ENCODE assay signal across 9 cellular contexts in genomic region chr11:61331636-61332035, GRCh38. TPM values are rescaled to one million over a fixed set of nuclear protein-coding genes. Genes with fewer than 3 reads are reported as not detected.
DNase-seq lines count a peak whose midpoint lies in the region; ATAC-seq, FAIRE-seq and TF ChIP-seq lines count a peak whose summit lies in the region.
"Had no signal": no experiment of that assay in that cellular context is flagged by ENCODE, and none has a peak within 500 bp of the region (broad histone marks: within the 10 kb centered on the region; RNA-seq: fewer than 3 reads in every experiment).

No MANE protein-coding gene starts in this region.

- H3K27me3 ChIP-seq in keratinocyte (ENCODE audit: control insufficient read depth, extremely low read depth, insufficient read depth, low read length) (no peaks in the 10 kb centered on the region), thyroid gland (no peaks in the 10 kb centered on the region)

- ATAC-seq in activated T-cell treated with anti-CD3 and anti-CD28 coated beads, Interleukin-2, amount 50 U/mL, for 72 hours (replicated peaks in 1 of 2), result no peak
- no peak for ATAC-seq in HG02973 (IDR thresholded peaks at IDR 0.05; ENCODE audit: unreplicated experiment)

- H3K4me1 ChIP-seq in keratinocyte (ENCODE audit: control insufficient read depth, extremely low read depth, insufficient read depth, low read length) (peaks cover 37% of the 10 kb centered on the region), thyroid gland (peaks cover 18 to 32% of the 10 kb centered on the region in 2 donors)

- H2AFZ ChIP-seq in keratinocyte (ENCODE audit: control insufficient read depth, low read length), result no peak overlapping the region

- TF ChIP-seq POLR2A in thyroid gland (IDR thresholded peaks at IDR 0.05), result no peak

- peak overlapping the region; percentile 98 for H3K4me2 ChIP-seq in keratinocyte (ENCODE audit: control insufficient read depth, extremely low read depth, insufficient read depth, low read depth, low read length)

- H3K36me3 ChIP-seq in keratinocyte (ENCODE audit: control insufficient read depth in 2 of 2, extremely low read depth in 1 of 2, insufficient read depth in 2 of 2, low read length in 2 of 2) (peaks cover 10 to 28% of the 10 kb centered on the region in 2 experiments), thyroid gland (peaks cover 0 to 23% of the 10 kb centered on the region in 2 donors)

- POLR2A ChIA-PET in activated CD4-positive, alpha-beta memory T cell treated with anti-CD3 and anti-CD28 coated beads for 36 hours (lab: Charles Lee), result interaction anchor here (0.6 to 1.6 kb wide), 3 partner anchors 31 to 62 kb away, joined by 3 to 6 read pairs (median 5); partner anchors contain the start of genes TMEM138 and VWCE

- intact Hi-C loops in activated CD4-positive, alpha-beta memory T cell treated with anti-CD3 and anti-CD28 coated beads for 36 hours (cut with micrococcal nuclease), result loop anchor here (10.0 kb wide), 1 partner anchor 417 kb away; the partner anchor contains the start of gene TMEM109
- intact Hi-C loops in thyroid gland (cut with DNase I), result loop anchor here (10.0 kb wide), 1 partner anchor 77 kb away; no protein-coding TSS in a partner anchor

- H3K4me1 Mint-ChIP-seq in activated T-cell treated with anti-CD3 and anti-CD28 coated beads, Interleukin-2, amount 50 U/mL, for 72 hours (ENCODE audit: low read depth), result peaks cover 87% of the 10 kb centered on the region
- peaks cover 61% of the 10 kb centered on the region for H3K4me1 Mint-ChIP-seq in activated CD4-positive, alpha-beta memory T cell treated with anti-CD3 and anti-CD28 coated beads for 36 hours (ENCODE audit: low read depth)

- peak overlapping the region; percentile 99 for H3K9ac ChIP-seq in keratinocyte (ENCODE audit: control insufficient read depth, extremely low read depth, insufficient read depth, low read length)

- H4K20me1 ChIP-seq in keratinocyte (ENCODE audit: control insufficient read depth, extremely low read depth, insufficient read depth, low read length), result peaks cover 3% of the 10 kb centered on the region

- peak overlapping the region; percentile 95 to 99 for H3K4me3 Mint-ChIP-seq in activated T-cell treated with anti-CD3 and anti-CD28 coated beads, Interleukin-2, amount 50 U/mL, for 72 hours
- H3K4me3 Mint-ChIP-seq in activated CD4-positive, alpha-beta memory T cell treated with anti-CD3 and anti-CD28 coated beads for 36 hours, result peak overlapping the region; percentile 97

- H3K9me3 ChIP-seq in keratinocyte (ENCODE audit: control insufficient read depth, low read depth, low read length) (no peaks in the 10 kb centered on the region), thyroid gland (no peaks in the 10 kb centered on the region)

- FAIRE-seq in keratinocyte (lab: Jason Lieb, UNC), result no peak

- TF ChIP-seq CTCF in keratinocyte (optimal IDR thresholded peaks at IDR 0.05 in 1 of 3, IDR thresholded peaks at IDR 0.05 in 1 of 3, conservative IDR thresholded peaks at IDR 0.05 in 1 of 3; ENCODE audit: extremely low read depth in 1 of 3, insufficient read depth in 2 of 3, low read length in 3 of 3) (no peak), thyroid gland (IDR thresholded peaks at IDR 0.05) (no peak)

- dilution Hi-C loops in keratinocyte (cut with MboI; ENCODE audit: extremely low pct_ligation_motif_present, low sequenced_read_pairs), result no loop called here

- peak overlapping the region; percentile 84 to 92 (median 87) for H3K4me3 ChIP-seq in keratinocyte (ENCODE audit: control insufficient read depth in 2 of 3, extremely low read depth in 1 of 3, insufficient read depth in 2 of 3, low read depth in 1 of 3, low read length in 3 of 3)
- peak overlapping the region in 2 of 3 donors; percentile 93 to 99 for H3K4me3 ChIP-seq in thyroid gland (replicated peaks in 1 of 3)

- H3K36me3 Mint-ChIP-seq in activated T-cell treated with anti-CD3 and anti-CD28 coated beads, Interleukin-2, amount 50 U/mL, for 72 hours (ENCODE audit: insufficient read depth in 2 of 2), result peaks cover 13 to 21% of the 10 kb centered on the region in 2 donors
- peaks cover 34% of the 10 kb centered on the region for H3K36me3 Mint-ChIP-seq in activated CD4-positive, alpha-beta memory T cell treated with anti-CD3 and anti-CD28 coated beads for 36 hours

- H3K27ac ChIP-seq in keratinocyte (ENCODE audit: control insufficient read depth, insufficient read depth, low read length), result peak overlapping the region; percentile 89
- no peak overlapping the region for H3K27ac ChIP-seq in thyroid gland

- CTCF ChIA-PET in activated CD4-positive, alpha-beta memory T cell treated with anti-CD3 and anti-CD28 coated beads for 36 hours (lab: Charles Lee), result interaction anchor here (0.9 to 1.6 kb wide), 3 partner anchors 9 to 54 kb away, joined by 3 to 14 read pairs (median 3); no protein-coding TSS in a partner anchor

- H3K27me3 Mint-ChIP-seq in activated T-cell treated with anti-CD3 and anti-CD28 coated beads, Interleukin-2, amount 50 U/mL, for 72 hours (ENCODE audit: low read depth), result no peaks in the 10 kb centered on the region
- H3K27me3 Mint-ChIP-seq in activated CD4-positive, alpha-beta memory T cell treated with anti-CD3 and anti-CD28 coated beads for 36 hours, result no peaks in the 10 kb centered on the region

- peak overlapping the region; percentile 99 for H3K27ac Mint-ChIP-seq in activated T-cell treated with anti-CD3 and anti-CD28 coated beads, Interleukin-2, amount 50 U/mL, for 72 hours
- no peak overlapping the region for H3K27ac Mint-ChIP-seq in activated CD4-positive, alpha-beta memory T cell treated with anti-CD3 and anti-CD28 coated beads for 36 hours

- peaks cover 62% of the 10 kb centered on the region for H3K79me2 ChIP-seq in keratinocyte (ENCODE audit: control insufficient read depth, insufficient read depth, low read length)

- no peak for DNase-seq in activated T-cell treated with anti-CD3 and anti-CD28 coated beads, Interleukin-2, amount 50 U/mL, for 72 hours
- DNase-seq in activated T-cell treated with anti-CD3 and anti-CD28 coated beads for 4 hours (no peak), keratinocyte (ENCODE audit: low read depth, low spot score) (no peak), thyroid gland (no peak), NCI-H748 (lab: John Stamatoyannopoulos, UW; ENCODE audit: unreplicated experiment) (no peak), T1000 (lab: John Stamatoyannopoulos, UW) (no peak)
- no peak for DNase-seq in activated CD4-positive, alpha-beta memory T cell treated with anti-CD3 and anti-CD28 coated beads for 36 hours
- DNase-seq: NCI-H1105 treated with DMSO at 0.1 percent for 48 hours had no signal

- 60 to 65% methylated on average over 6 of the region's 6 CpGs for WGBS in thyroid gland, 2 donors

- H3K9me1 ChIP-seq in keratinocyte (ENCODE audit: control insufficient read depth, extremely low read depth, insufficient read depth, low read length), result peaks cover 3% of the 10 kb centered on the region

- H3K9me3 Mint-ChIP-seq in activated T-cell treated with anti-CD3 and anti-CD28 coated beads, Interleukin-2, amount 50 U/mL, for 72 hours, result no peaks in the 10 kb centered on the region
- no peaks in the 10 kb centered on the region for H3K9me3 Mint-ChIP-seq in activated CD4-positive, alpha-beta memory T cell treated with anti-CD3 and anti-CD28 coated beads for 36 hours

RNA-seq across cellular contexts. Expression of gene DDB1, which starts 1.3 kb away (rescaled TPM):
- total RNA-seq in activated T-cell treated with anti-CD3 and anti-CD28 coated beads, Interleukin-2, amount 50 U/mL, for 72 hours, result 100 to 1,000 TPM; 168 to 176 TPM
- 100 to 1,000 TPM; 222 to 223 TPM for total RNA-seq in activated CD4-positive, alpha-beta memory T cell treated with anti-CD3 and anti-CD28 coated beads for 36 hours
- polyA plus RNA-seq in keratinocyte, result 187 to 236 TPM (median 212 TPM) in 3 replicates
- 68.5 TPM for polyA plus RNA-seq in keratinocyte (2011; ENCODE audit: low read depth)
- 181 and 206 TPM in 2 replicates for polyA plus RNA-seq in keratinocyte (2011; cell fraction: cytosol; rRNA removed)
- 290 and 325 TPM in 2 replicates for polyA plus RNA-seq in keratinocyte (2011; cell fraction: nucleus; rRNA removed)
- 108 and 136 TPM in 2 replicates for polyA plus RNA-seq in keratinocyte (2012; ENCODE audit: low replicate concordance)
- polyA minus RNA-seq in keratinocyte, result 210 to 358 TPM (median 329 TPM) in 3 replicates
- 307 TPM for polyA minus RNA-seq in keratinocyte (2011; cell fraction: cytosol; rRNA and poly(A)+ RNA removed)
- 185 and 265 TPM in 2 replicates for polyA minus RNA-seq in keratinocyte (2011; cell fraction: nucleus; rRNA and poly(A)+ RNA removed)
- total RNA-seq in thyroid gland, result 100 to 1,000 TPM; 132 to 211 (median 182) TPM

RNA-seq across cellular contexts. Expression of gene TKFC, which starts 1.4 kb away (rescaled TPM):
- total RNA-seq in activated T-cell treated with anti-CD3 and anti-CD28 coated beads, Interleukin-2, amount 50 U/mL, for 72 hours, result 10 to 100 TPM; 71.0 to 74.0 TPM
- total RNA-seq in activated CD4-positive, alpha-beta memory T cell treated with anti-CD3 and anti-CD28 coated beads for 36 hours, result 100 to 1,000 TPM; 118 to 120 TPM
- 15.4 to 23.1 TPM (median 18.3 TPM) in 3 replicates for polyA plus RNA-seq in keratinocyte
- 9.6 TPM for polyA plus RNA-seq in keratinocyte (2011; ENCODE audit: low read depth)
- 11.3 and 20.9 TPM in 2 replicates for polyA plus RNA-seq in keratinocyte (2011; cell fraction: cytosol; rRNA removed)
- polyA plus RNA-seq in keratinocyte (2011; cell fraction: nucleus; rRNA removed), result 49.7 and 61.6 TPM in 2 replicates
- polyA plus RNA-seq in keratinocyte (2012; ENCODE audit: low replicate concordance), result 21.5 and 23.1 TPM in 2 replicates
- polyA minus RNA-seq in keratinocyte, result 24.2 to 34.2 TPM (median 26.2 TPM) in 3 replicates
- 28.8 TPM for polyA minus RNA-seq in keratinocyte (2011; cell fraction: cytosol; rRNA and poly(A)+ RNA removed)
- polyA minus RNA-seq in keratinocyte (2011; cell fraction: nucleus; rRNA and poly(A)+ RNA removed), result 19.0 and 25.4 TPM in 2 replicates
- 10 to 100 TPM; 27.0 to 62.8 (median 43.6) TPM for total RNA-seq in thyroid gland

RNA-seq across cellular contexts. Expression of gene CYB561A3, which starts 30.0 kb away (rescaled TPM):
- 10 to 100 TPM; 37.9 to 43.0 TPM for total RNA-seq in activated T-cell treated with anti-CD3 and anti-CD28 coated beads, Interleukin-2, amount 50 U/mL, for 72 hours
- 10 to 100 TPM; 32.3 to 32.9 TPM for total RNA-seq in activated CD4-positive, alpha-beta memory T cell treated with anti-CD3 and anti-CD28 coated beads for 36 hours
- 42.3 to 124 TPM (median 62.3 TPM) in 3 replicates for polyA plus RNA-seq in keratinocyte
- 5.1 TPM for polyA plus RNA-seq in keratinocyte (2011; ENCODE audit: low read depth)
- polyA plus RNA-seq in keratinocyte (2011; cell fraction: cytosol; rRNA removed), result 63.6 and 95.2 TPM in 2 replicates
- polyA plus RNA-seq in keratinocyte (2011; cell fraction: nucleus; rRNA removed), result 108 and 123 TPM in 2 replicates
- 31.6 and 43.8 TPM in 2 replicates for polyA plus RNA-seq in keratinocyte (2012; ENCODE audit: low replicate concordance)
- 66.4 to 188 TPM (median 180 TPM) in 3 replicates for polyA minus RNA-seq in keratinocyte
- 72.1 TPM for polyA minus RNA-seq in keratinocyte (2011; cell fraction: cytosol; rRNA and poly(A)+ RNA removed)
- polyA minus RNA-seq in keratinocyte (2011; cell fraction: nucleus; rRNA and poly(A)+ RNA removed), result 64.9 and 76.6 TPM in 2 replicates
- total RNA-seq in thyroid gland, result 10 to 100 TPM; 39.3 to 62.8 (median 49.7) TPM

RNA-seq across cellular contexts. Expression of gene TMEM138, which starts 30.5 kb away (rescaled TPM):
- 10 to 100 TPM; 42.0 to 45.0 TPM for total RNA-seq in activated T-cell treated with anti-CD3 and anti-CD28 coated beads, Interleukin-2, amount 50 U/mL, for 72 hours
- total RNA-seq in activated CD4-positive, alpha-beta memory T cell treated with anti-CD3 and anti-CD28 coated beads for 36 hours, result 10 to 100 TPM; 33.7 to 34.6 TPM
- 66.1 to 118 TPM (median 85.4 TPM) in 3 replicates for polyA plus RNA-seq in keratinocyte
- polyA plus RNA-seq in keratinocyte (2011; ENCODE audit: low read depth), result 6.0 TPM
- 66.9 and 115 TPM in 2 replicates for polyA plus RNA-seq in keratinocyte (2011; cell fraction: cytosol; rRNA removed)
- 101 and 119 TPM in 2 replicates for polyA plus RNA-seq in keratinocyte (2011; cell fraction: nucleus; rRNA removed)
- polyA plus RNA-seq in keratinocyte (2012; ENCODE audit: low replicate concordance), result 37.8 and 43.0 TPM in 2 replicates
- polyA minus RNA-seq in keratinocyte, result 44.0 to 72.4 TPM (median 56.3 TPM) in 3 replicates
- 13.2 TPM for polyA minus RNA-seq in keratinocyte (2011; cell fraction: cytosol; rRNA and poly(A)+ RNA removed)
- polyA minus RNA-seq in keratinocyte (2011; cell fraction: nucleus; rRNA and poly(A)+ RNA removed), result 19.8 and 27.8 TPM in 2 replicates
- total RNA-seq in thyroid gland, result 10 to 100 TPM; 25.3 to 37.1 (median 31.5) TPM

RNA-seq across cellular contexts. Expression of gene VWCE, which starts 36.5 kb away (rescaled TPM):
- total RNA-seq in activated T-cell treated with anti-CD3 and anti-CD28 coated beads, Interleukin-2, amount 50 U/mL, for 72 hours, result 10 to 100 TPM in 1 of 2 donors, 1 to 10 TPM in 1; 7.7 to 11.8 TPM
- 1 to 10 TPM; 1.1 to 1.4 TPM for total RNA-seq in activated CD4-positive, alpha-beta memory T cell treated with anti-CD3 and anti-CD28 coated beads for 36 hours
- polyA plus RNA-seq in keratinocyte, result 0.14 to 0.82 TPM (median 0.30 TPM) in 3 replicates
- polyA plus RNA-seq in keratinocyte (2011; ENCODE audit: low read depth), result 0.64 TPM
- 0.05 and 0.09 TPM in 2 replicates for polyA plus RNA-seq in keratinocyte (2011; cell fraction: cytosol; rRNA removed)
- 2.5 and 4.0 TPM in 2 replicates for polyA plus RNA-seq in keratinocyte (2011; cell fraction: nucleus; rRNA removed)
- 0.28 and 1.2 TPM in 2 replicates for polyA plus RNA-seq in keratinocyte (2012; ENCODE audit: low replicate concordance)
- polyA minus RNA-seq in keratinocyte, result 0.43 to 2.6 TPM (median 1.6 TPM) in 3 replicates
- polyA minus RNA-seq in keratinocyte (2011; cell fraction: cytosol; rRNA and poly(A)+ RNA removed), result not detected
- 1.4 and 1.7 TPM in 2 replicates for polyA minus RNA-seq in keratinocyte (2011; cell fraction: nucleus; rRNA and poly(A)+ RNA removed)
- total RNA-seq in thyroid gland, result 1 to 10 TPM in 2 of 4 donors, under 1 TPM in 2; 0.54 to 2.5 (median 1.0) TPM
